In the genomic region with DNA sequence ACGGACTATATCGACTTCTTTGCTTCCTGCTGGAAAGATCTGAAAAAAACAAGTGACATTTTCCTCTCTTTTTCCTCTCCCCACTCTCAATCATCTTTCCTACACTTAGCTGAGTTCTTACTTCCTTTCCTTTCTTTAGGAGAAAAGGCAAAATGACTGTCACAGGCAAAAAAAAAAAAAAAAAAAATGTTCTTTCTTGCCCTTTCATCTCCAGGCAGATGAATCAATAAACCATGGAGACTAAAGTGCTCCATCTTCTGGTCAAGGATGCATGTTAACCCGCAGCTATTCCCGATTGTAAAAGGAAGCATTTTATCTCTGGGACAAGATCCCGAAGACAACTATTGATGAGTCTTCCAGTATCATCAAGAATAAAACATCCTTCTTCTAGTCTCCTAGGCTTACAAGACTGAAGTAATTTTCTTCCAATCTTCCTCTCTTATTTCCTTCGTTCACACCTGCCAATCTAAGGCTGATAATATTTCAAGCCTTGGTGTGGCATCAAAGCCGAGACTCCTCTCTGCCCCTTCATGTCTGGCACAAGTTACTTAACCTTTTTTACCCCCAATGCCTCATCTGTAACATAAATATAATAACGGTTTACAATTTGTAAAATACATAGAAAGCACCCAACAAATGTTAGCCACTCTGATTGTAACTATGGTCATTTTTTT, we compare ENCODE assay signal across 8 cellular contexts.
DNase-seq lines count a peak whose midpoint lies in the region; ATAC-seq, FAIRE-seq and TF ChIP-seq lines count a peak whose summit lies in the region.

No MANE protein-coding gene starts in this region.

- H3K9me3 ChIP-seq in Peyer's patch (no peaks in the 10 kb centered on the region), pancreas (no peaks in the 10 kb centered on the region)

- TF ChIP-seq POLR2A in Peyer's patch (IDR thresholded peaks at IDR 0.05) = no peak
- no peak for TF ChIP-seq POLR2A in erythroblast (IDR thresholded peaks at IDR 0.05; ENCODE audit: low read length)

- H2AFZ ChIP-seq in GM23338 = no peak overlapping the region

- H3K27ac ChIP-seq in GM23338 (ENCODE audit: low read depth) = no peak overlapping the region
- no peak overlapping the region for H3K27ac ChIP-seq in Peyer's patch
- no peak overlapping the region for H3K27ac ChIP-seq in pancreas

- H3K36me3 Mint-ChIP-seq in GM23338 (ENCODE audit: low read depth) = no peaks in the 10 kb centered on the region
- H3K36me3 Mint-ChIP-seq in activated naive CD4-positive, alpha-beta T cell treated with anti-CD3 and anti-CD28 coated beads, Interleukin-2, amount 10 ng/mL, durations not matched to agents 7 days and 5 days = no peaks in the 10 kb centered on the region

- H3K4me3 Mint-ChIP-seq in GM23338 = no peak overlapping the region
- H3K4me3 Mint-ChIP-seq in activated naive CD4-positive, alpha-beta T cell treated with anti-CD3 and anti-CD28 coated beads, Interleukin-2, amount 10 ng/mL, durations not matched to agents 7 days and 5 days = no peak overlapping the region

- H3K27me3 ChIP-seq in BJ (ENCODE audit: control insufficient read depth, insufficient read depth, low read length) (no peaks in the 10 kb centered on the region), GM23338 (ENCODE audit: insufficient read depth) (no peaks in the 10 kb centered on the region), Peyer's patch (no peaks in the 10 kb centered on the region), pancreas (no peaks in the 10 kb centered on the region)

- CTCF ChIA-PET in BJ (lab: Yijun Ruan, JAX) = interaction anchor here (0.6 to 3.2 kb wide), 14 partner anchors 9 to 1278 kb away, joined by 3 to 16 read pairs (median 3); no protein-coding TSS in a partner anchor
- CTCF ChIA-PET in activated naive CD4-positive, alpha-beta T cell treated with anti-CD3 and anti-CD28 coated beads, Interleukin-2, amount 10 ng/mL, durations not matched to agents 7 days and 5 days (lab: Charles Lee) = interaction anchor here (0.6 to 1.7 kb wide), 6 partner anchors 17 to 1226 kb away, joined by 3 to 5 read pairs (median 4); no protein-coding TSS in a partner anchor

- no peak overlapping the region for H3K4me2 ChIP-seq in GM23338

- H3K4me3 ChIP-seq in BJ (ENCODE audit: low read depth, low read length) = no peak overlapping the region
- no peak overlapping the region for H3K4me3 ChIP-seq in GM23338
- H3K4me3 ChIP-seq in Peyer's patch = no peak overlapping the region
- no peak overlapping the region for H3K4me3 ChIP-seq in pancreas

- peaks cover 5% of the 10 kb centered on the region; the same call in 1 of the 2 replicates for H3K9me2 ChIP-seq in GM23338 (ENCODE audit: insufficient read depth)

- peak; percentile 53 for FAIRE-seq in pancreas (lab: Jason Lieb, UNC)

- peak; percentile 53; the same call in 2 of the 3 replicates for ATAC-seq in GM23338
- peak in 3 of 4 donors; percentile 65 to 79 (median 70) for ATAC-seq in pancreas
- ATAC-seq in HG03565 (IDR thresholded peaks at IDR 0.05; ENCODE audit: unreplicated experiment) = no peak

- 36% methylated on average over 8 of the region's 8 CpGs for WGBS in pancreas, 2 donors

- H3K4me1 ChIP-seq in GM23338 (ENCODE audit: insufficient read depth) = peaks cover 21% of the 10 kb centered on the region
- H3K4me1 ChIP-seq in Peyer's patch = no peaks in the 10 kb centered on the region
- H3K4me1 ChIP-seq in pancreas = no peaks in the 10 kb centered on the region

- H3K79me2 ChIP-seq in GM23338 (replicated peaks; ENCODE audit: insufficient read depth) = no peaks in the 10 kb centered on the region

- no peaks in the 10 kb centered on the region for H4K20me1 ChIP-seq in GM23338 (replicated peaks; ENCODE audit: insufficient read depth)

- H3F3A ChIP-seq in GM23338 (replicated peaks; ENCODE audit: low read depth) = no peaks in the 10 kb centered on the region

- H3K27me3 Mint-ChIP-seq in GM23338 (ENCODE audit: insufficient read depth, low read depth, poor library complexity) = peaks cover 2% of the 10 kb centered on the region
- H3K27me3 Mint-ChIP-seq in activated naive CD4-positive, alpha-beta T cell treated with anti-CD3 and anti-CD28 coated beads, Interleukin-2, amount 10 ng/mL, durations not matched to agents 7 days and 5 days = no peaks in the 10 kb centered on the region

- POLR2A ChIA-PET in BJ (lab: Charles Lee) = interaction anchor here (0.7 to 1.1 kb wide), 3 partner anchors 463 to 533 kb away, joined by 3 to 15 read pairs (median 3); partner anchors contain the start of gene BTG1

- H3K27ac Mint-ChIP-seq in GM23338 = no peak overlapping the region
- no peak overlapping the region for H3K27ac Mint-ChIP-seq in activated naive CD4-positive, alpha-beta T cell treated with anti-CD3 and anti-CD28 coated beads, Interleukin-2, amount 10 ng/mL, durations not matched to agents 7 days and 5 days

- TF ChIP-seq CTCF in BJ (IDR thresholded peaks at IDR 0.05; ENCODE audit: insufficient read depth, low read depth, low read length) = peak; percentile 69
- TF ChIP-seq CTCF in GM23338 (conservative IDR thresholded peaks at IDR 0.05; ENCODE audit: low read depth in 2 of 2) = peak; percentile 60 to 72
- TF ChIP-seq CTCF in Peyer's patch (IDR thresholded peaks at IDR 0.05) = peak in 4 of 6 experiments; percentile 33 to 68 (median 64)
- peak in 1 of 4 donors; percentile 22 for TF ChIP-seq CTCF in pancreas (IDR thresholded peaks at IDR 0.05)

- H3K36me3 ChIP-seq in BJ (ENCODE audit: control insufficient read depth, insufficient read depth, low read length) (no peaks in the 10 kb centered on the region), GM23338 (ENCODE audit: insufficient read depth) (no peaks in the 10 kb centered on the region), Peyer's patch (no peaks in the 10 kb centered on the region), pancreas (no peaks in the 10 kb centered on the region)

- intact Hi-C loops in pancreas (cut with DNase I) = no loop called here

- H3K9me3 Mint-ChIP-seq in GM23338 = peaks cover 2% of the 10 kb centered on the region; the same call in 1 of the 3 replicates
- no peaks in the 10 kb centered on the region for H3K9me3 Mint-ChIP-seq in activated naive CD4-positive, alpha-beta T cell treated with anti-CD3 and anti-CD28 coated beads, Interleukin-2, amount 10 ng/mL, durations not matched to agents 7 days and 5 days

- peaks cover 25% of the 10 kb centered on the region for H3K4me1 Mint-ChIP-seq in GM23338
- H3K4me1 Mint-ChIP-seq in activated naive CD4-positive, alpha-beta T cell treated with anti-CD3 and anti-CD28 coated beads, Interleukin-2, amount 10 ng/mL, durations not matched to agents 7 days and 5 days = peaks cover 11% of the 10 kb centered on the region

- DNase-seq in BJ (ENCODE audit: low read depth) (no peak), GM23338 (ENCODE audit: low spot score) (peak; percentile 64), Peyer's patch (peak in 1 of 3 donors; percentile 56), erythroblast (lab: John Stamatoyannopoulos, UW) (peak; percentile 11 to 33), pancreas (no peak), T-helper 2 cell (no peak)
- no peak for DNase-seq in activated naive CD4-positive, alpha-beta T cell treated with anti-CD3 and anti-CD28 coated beads, Interleukin-2, amount 10 ng/mL, durations not matched to agents 7 days and 5 days

TF ChIP-seq in GM23338, 12 proteins besides CTCF, POLR2A, EP300 and RAD21 (continues in another document):
- no peak for TF ChIP-seq ZNF114 (CRISPR knock-in tag; IDR thresholded peaks at IDR 0.05)
- TF ChIP-seq REST (IDR thresholded peaks at IDR 0.05; ENCODE audit: unreplicated experiment) = no peak

Comparison
In these comparisons a context has a peak if more than half of its experiments do, and no peak if none do; other contexts are left out.
1. DNase-seq: peak in GM23338 (single experiment) and erythroblast (2 of 2); none in BJ (single experiment), pancreas (0 of 6), T-helper 2 cell (0 of 5) and activated naive CD4-positive, alpha-beta T cell treated with anti-CD3 and anti-CD28 coated beads, Interleukin-2, amount 10 ng/mL, durations not matched to agents 7 days and 5 days (single experiment).